Comparison of ENCODE assay signal across 14 cellular contexts in the genomic region with DNA sequence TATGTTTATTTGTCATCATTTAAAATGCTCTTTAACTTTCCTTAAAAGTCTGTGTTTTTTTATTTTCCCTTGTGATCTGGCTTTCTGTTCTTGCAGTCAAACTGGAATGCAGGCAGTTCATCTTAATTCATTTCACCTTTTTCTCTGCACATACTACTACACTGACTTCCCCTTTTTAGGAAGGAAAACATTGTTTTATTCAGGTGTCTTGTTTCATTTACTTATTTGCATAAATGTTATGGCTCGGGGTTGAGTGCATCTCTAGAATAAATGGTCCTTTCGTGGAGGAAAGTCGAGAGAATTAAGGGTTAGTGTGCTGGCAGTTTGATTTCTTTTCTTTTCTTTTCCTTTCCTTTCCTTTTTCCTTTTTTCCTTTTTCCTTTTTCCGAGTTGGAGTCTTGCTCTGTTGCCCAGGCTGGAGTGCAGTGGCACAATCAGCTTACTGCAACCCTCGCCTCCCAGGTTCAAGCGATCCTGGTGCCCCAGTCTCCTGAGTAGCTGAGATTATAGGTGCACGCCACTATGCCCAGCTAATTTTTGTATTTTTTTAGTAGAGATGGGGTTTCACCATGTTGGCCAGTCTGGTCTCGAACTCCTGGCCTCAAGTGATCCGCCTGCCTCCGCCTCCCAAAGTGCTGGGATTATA.
DNase-seq lines count a peak whose midpoint lies in the region; ATAC-seq and FAIRE-seq lines count a peak whose summit lies in the region.
"Had no signal": no experiment of that assay in that cellular context is flagged by ENCODE, and none has a peak within 500 bp of the region (broad histone marks: within the 10 kb centered on the region; RNA-seq: fewer than 3 reads in every experiment).

No MANE protein-coding gene starts in this region.

- H3K4me3 Mint-ChIP-seq in effector memory CD8-positive, alpha-beta T cell, result no peak overlapping the region
- peak overlapping the region in 1 of 8 donors; percentile 21 for H3K4me3 Mint-ChIP-seq in naive B cell
- H3K4me3 Mint-ChIP-seq: CD8-positive, alpha-beta memory T cell; HFFc6 had no signal

- H3K27ac Mint-ChIP-seq in effector memory CD8-positive, alpha-beta T cell, result peak overlapping the region; percentile 5 to 14
- H3K27ac Mint-ChIP-seq in naive B cell, result peak overlapping the region in 2 of 6 donors; percentile 2 to 13
- H3K27ac Mint-ChIP-seq: HFFc6 had no signal

- H3K9me3 Mint-ChIP-seq in effector memory CD8-positive, alpha-beta T cell, result no peaks in the 10 kb centered on the region
- no peaks in the 10 kb centered on the region for H3K9me3 Mint-ChIP-seq in naive B cell
- H3K9me3 Mint-ChIP-seq: CD8-positive, alpha-beta memory T cell; HFFc6 had no signal

- ATAC-seq in effector memory CD8-positive, alpha-beta T cell (replicated peaks), result no peak
- ATAC-seq in naive B cell (ENCODE audit: low read depth in 2 of 2) (peak; percentile 58), GM19351 (IDR thresholded peaks at IDR 0.05; ENCODE audit: unreplicated experiment) (no peak), HG03571 (IDR thresholded peaks at IDR 0.05; ENCODE audit: unreplicated experiment) (no peak)

- peak; percentile 33 for FAIRE-seq in GM19239 (lab: Jason Lieb, UNC)
- FAIRE-seq: H1 had no signal

- H3K36me3 Mint-ChIP-seq in effector memory CD8-positive, alpha-beta T cell (ENCODE audit: insufficient read depth), result peaks cover 25% of the 10 kb centered on the region
- peaks cover 8 to 17% of the 10 kb centered on the region in 2 donors for H3K36me3 Mint-ChIP-seq in naive B cell

- DNase-seq in GM19239 (ENCODE audit: insufficient read length, low spot score) (no peak), NCI-H526 (lab: John Stamatoyannopoulos, UW) (peak; percentile 5 to 26), naive B cell (no peak), NCI-H774 (lab: John Stamatoyannopoulos, UW) (no peak)
- no peak for DNase-seq in effector memory CD8-positive, alpha-beta T cell
- DNase-seq: AML-193; Caco-2; CD8-positive, alpha-beta memory T cell; DND-41; GF-D8; HFFc6 had no signal

- peaks cover 0 to 3% of the 10 kb centered on the region in 2 donors for H3K4me1 Mint-ChIP-seq in effector memory CD8-positive, alpha-beta T cell (ENCODE audit: low read depth in 2 of 2)
- peaks cover 8 to 12% (median 10%) of the 10 kb centered on the region in 3 donors for H3K4me1 Mint-ChIP-seq in naive B cell
- H3K4me1 Mint-ChIP-seq: CD8-positive, alpha-beta memory T cell had no signal

- H3K27me3 Mint-ChIP-seq in effector memory CD8-positive, alpha-beta T cell, result no peaks in the 10 kb centered on the region
- no peaks in the 10 kb centered on the region for H3K27me3 Mint-ChIP-seq in naive B cell
- H3K27me3 Mint-ChIP-seq: CD8-positive, alpha-beta memory T cell had no signal

Comparison
In these comparisons a context has a peak if more than half of its experiments do, and no peak if none do; other contexts are left out.
1. DNase-seq: peak in NCI-H526 (2 of 2); none in GM19239 (single experiment), effector memory CD8-positive, alpha-beta T cell (0 of 3), naive B cell (single experiment) and NCI-H774 (single experiment).
2. ATAC-seq: peak in naive B cell (2 of 2); none in effector memory CD8-positive, alpha-beta T cell (single experiment), GM19351 (single experiment) and HG03571 (single experiment).